In the genomic region with DNA sequence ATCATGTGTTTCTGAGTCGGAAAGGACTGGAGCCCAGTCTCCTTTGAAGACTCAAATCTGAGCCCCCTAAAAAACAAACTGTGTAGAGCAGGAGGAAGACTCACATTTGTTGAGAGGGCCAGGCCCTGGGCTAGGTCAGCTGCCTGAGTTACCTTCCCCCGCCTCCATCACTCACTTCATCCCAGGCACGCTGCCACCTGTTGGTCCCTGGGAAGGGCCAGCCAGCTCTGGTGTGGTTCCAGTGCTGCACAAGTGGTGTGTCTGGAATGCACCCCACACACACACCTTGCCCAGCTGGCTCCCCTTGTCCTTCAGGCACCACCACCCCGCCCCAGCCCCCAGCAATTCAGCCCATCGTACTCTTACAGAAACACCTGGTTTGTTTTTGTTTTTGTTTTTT, we compare ENCODE assay signal across 15 cellular contexts. TPM values are rescaled to one million over a fixed set of nuclear protein-coding genes. Genes with fewer than 3 reads are reported as not detected.
DNase-seq lines count a peak whose midpoint lies in the region; ATAC-seq, FAIRE-seq and TF ChIP-seq lines count a peak whose summit lies in the region.
"Had no signal": no experiment of that assay in that cellular context is flagged by ENCODE, and none has a peak within 500 bp of the region (broad histone marks: within the 10 kb centered on the region; RNA-seq: fewer than 3 reads in every experiment).

No MANE protein-coding gene starts in this region.

- intact Hi-C loops in right lobe of liver (cut with DNase I): no loop called here
- intact Hi-C loops in activated CD4-positive, alpha-beta T cell treated with anti-CD3 and anti-CD28 coated beads, Interleukin-2, amount 10 ng/mL, durations not matched to agents 24 days and 14 days (cut with micrococcal nuclease): no loop called here

- H3K27me3 ChIP-seq in H1 (replicated peaks in 1 of 4; ENCODE audit: control insufficient read depth in 3 of 4, extremely low read depth in 1 of 4, insufficient read depth in 3 of 4, low read length in 3 of 4) (no peaks in the 10 kb centered on the region), right lobe of liver (no peaks in the 10 kb centered on the region)

- no peak overlapping the region for H4K8ac ChIP-seq in H1 (ENCODE audit: extremely low read depth, insufficient read depth, low read length)

- no peak overlapping the region for H2BK15ac ChIP-seq in H1 (ENCODE audit: low read length)

- WGBS in H1 (ENCODE audit: extremely low coverage in 1 of 2, insufficient coverage in 1 of 2, insufficient read length in 1 of 2, insufficient replicate concordance in 2 of 2, low coverage in 1 of 2, low lambda C conversion rate in 2 of 2, missing lambda C conversion rate in 1 of 2), 2 experiments: 90% methylated on average over 5 of the region's 5 CpGs; no CpG with 5 or more reads in 1 of the 2 experiments
- WGBS in right lobe of liver (ENCODE audit: insufficient coverage, low coverage, low lambda C conversion rate, missing lambda C conversion rate): 71% methylated on average over 4 of the region's 5 CpGs

- ATAC-seq in right lobe of liver (peak; percentile 47 to 72 (median 66)), HG02981 (IDR thresholded peaks at IDR 0.05; ENCODE audit: unreplicated experiment) (no peak), omental fat pad (ENCODE audit: low FRiP score) (no peak), GM19351 (IDR thresholded peaks at IDR 0.05; ENCODE audit: unreplicated experiment) (no peak)

- H3K79me1 ChIP-seq in H1 (ENCODE audit: low read depth, low read length): no peaks in the 10 kb centered on the region; the same call in 1 of the 2 replicates

- no peaks in the 10 kb centered on the region for H3K27me3 Mint-ChIP-seq in activated CD4-positive, alpha-beta T cell treated with anti-CD3 and anti-CD28 coated beads, Interleukin-2, amount 10 ng/mL, durations not matched to agents 24 days and 14 days
- H3K27me3 Mint-ChIP-seq: memory B cell had no signal

- H3K36me3 ChIP-seq in H1 (ENCODE audit: control insufficient read depth in 2 of 4, insufficient read depth in 4 of 4, low read length in 3 of 4) (peaks cover 6 to 52% (median 16%) of the 10 kb centered on the region in 4 experiments; a peak in 6 of 8 replicates), right lobe of liver (peaks cover 0 to 30% (median 5%) of the 10 kb centered on the region in 4 donors)

- H3K9me3 Mint-ChIP-seq in activated CD4-positive, alpha-beta T cell treated with anti-CD3 and anti-CD28 coated beads, Interleukin-2, amount 10 ng/mL, durations not matched to agents 24 days and 14 days: no peaks in the 10 kb centered on the region
- H3K9me3 Mint-ChIP-seq: memory B cell had no signal

- H3K9me3 ChIP-seq in H1 (ENCODE audit: insufficient read depth in 2 of 2, low read depth in 1 of 2, low read length in 1 of 2) (no peaks in the 10 kb centered on the region), right lobe of liver (no peaks in the 10 kb centered on the region)

- TF ChIP-seq CTCF in H1 (IDR thresholded peaks at IDR 0.05; ENCODE audit: control extremely low read depth in 1 of 3, insufficient read depth in 1 of 3, low read depth in 1 of 3, low read length in 3 of 3): peak; percentile 17 to 66 (median 52); a peak in 3 of 4 replicates
- TF ChIP-seq CTCF in right lobe of liver (IDR thresholded peaks at IDR 0.05): peak in 2 of 4 donors; percentile 8 to 21
- no peak for TF ChIP-seq CTCF in omental fat pad (IDR thresholded peaks at IDR 0.05)

- H4K20me1 ChIP-seq in H1 (replicated peaks in 1 of 2; ENCODE audit: control insufficient read depth in 1 of 2, insufficient read depth in 2 of 2, low read length in 2 of 2): peaks cover 0 to 5% of the 10 kb centered on the region in 2 experiments

- no peak overlapping the region for H3K4me3 Mint-ChIP-seq in activated CD4-positive, alpha-beta T cell treated with anti-CD3 and anti-CD28 coated beads, Interleukin-2, amount 10 ng/mL, durations not matched to agents 24 days and 14 days
- H3K4me3 Mint-ChIP-seq: memory B cell had no signal

- POLR2A ChIA-PET in H1 (lab: Charles Lee; ENCODE audit: partially characterized antibody): interaction anchor here (1.4 kb wide), 1 partner anchor 7 kb away, joined by 5 read pairs; no protein-coding TSS in a partner anchor

- H3K23ac ChIP-seq in H1 (ENCODE audit: insufficient read length): no peak overlapping the region

- H4K5ac ChIP-seq in H1 (ENCODE audit: insufficient read length, low read depth, low read length): no peak overlapping the region

- TF ChIP-seq EP300 in H1 (IDR thresholded peaks at IDR 0.05; ENCODE audit: borderline replicate concordance in 1 of 2, low read depth in 2 of 2, low read length in 2 of 2): no peak

- H2AK5ac ChIP-seq in H1 (ENCODE audit: low read depth, low read length): no peak overlapping the region

- H3K4me1 ChIP-seq in H1 (replicated peaks in 1 of 4; ENCODE audit: control insufficient read depth in 3 of 4, insufficient read depth in 4 of 4, low read length in 3 of 4) (no peaks in the 10 kb centered on the region), right lobe of liver (peaks cover 0 to 47% (median 22%) of the 10 kb centered on the region in 4 donors)
- H3K4me1 ChIP-seq: parathyroid adenoma had no signal

- H4K91ac ChIP-seq in H1 (replicated peaks; ENCODE audit: insufficient read length, low read length): no peak overlapping the region

- H3K79me2 ChIP-seq in H1 (ENCODE audit: control insufficient read depth in 1 of 2, insufficient read depth in 2 of 2, low read length in 2 of 2): no peaks in the 10 kb centered on the region
- H3K79me2 ChIP-seq: parathyroid adenoma had no signal

- no peak overlapping the region for H2BK12ac ChIP-seq in H1 (ENCODE audit: low read depth, low read length)

- no peaks in the 10 kb centered on the region for H3K23me2 ChIP-seq in H1 (ENCODE audit: low read depth, low read length)

- peak; percentile 56 for DNase-seq in COLO668 (lab: John Stamatoyannopoulos, UW; ENCODE audit: unreplicated experiment)
- DNase-seq in NCI-H2029 treated with DMSO at 0.1 percent for 48 hours (lab: John Stamatoyannopoulos, UW): peak; percentile 51
- DNase-seq in H1 (ENCODE audit: low read depth in 1 of 2, low spot score in 2 of 2): no peak
- DNase-seq in right lobe of liver: peak; percentile 82 to 87 (median 83)
- no peak for DNase-seq in activated CD4-positive, alpha-beta T cell treated with anti-CD3 and anti-CD28 coated beads, Interleukin-2, amount 10 ng/mL, durations not matched to agents 24 days and 14 days
- DNase-seq in omental fat pad (ENCODE audit: low spot score): no peak
- DNase-seq: activated CD8-positive, alpha-beta memory T cell treated with anti-CD3 and anti-CD28 coated beads, Interleukin-2, amount 50 U/mL, for 48 hours; GF-D8; Kasumi-1; NCI-H2227 treated with DMSO at 0.1 percent for 48 hours had no signal

- no peak overlapping the region for H3K4me2 ChIP-seq in H1 (ENCODE audit: insufficient read depth in 1 of 2, low read depth in 2 of 2, low read length in 2 of 2)

- no peak overlapping the region for H3K4ac ChIP-seq in H1 (replicated peaks; ENCODE audit: insufficient read length, low read depth, low read length)

- no peaks in the 10 kb centered on the region for H3K4me1 Mint-ChIP-seq in activated CD4-positive, alpha-beta T cell treated with anti-CD3 and anti-CD28 coated beads, Interleukin-2, amount 10 ng/mL, durations not matched to agents 24 days and 14 days
- H3K4me1 Mint-ChIP-seq: memory B cell had no signal

- TF ChIP-seq POLR2A in H1 (IDR thresholded peaks at IDR 0.05; ENCODE audit: control extremely low read depth in 1 of 2, low read depth in 2 of 2, low read length in 2 of 2) (no peak), right lobe of liver (IDR thresholded peaks at IDR 0.05) (no peak)

- H3K27ac ChIP-seq in H1 (ENCODE audit: low read depth, low read length) (no peak overlapping the region), right lobe of liver (no peak overlapping the region)
- H3K27ac ChIP-seq: parathyroid adenoma had no signal

- FAIRE-seq in H1 (lab: Jason Lieb, UNC): no peak
- FAIRE-seq: frontal cortex had no signal

- no peak overlapping the region for H3K56ac ChIP-seq in H1 (replicated peaks; ENCODE audit: insufficient read length, low read depth, low read length)

- no peak overlapping the region for H2BK20ac ChIP-seq in H1 (ENCODE audit: low read length)

- H2BK5ac ChIP-seq in H1 (ENCODE audit: low read depth, low read length): no peak overlapping the region

- H3K9ac ChIP-seq in H1 (replicated peaks in 1 of 4; ENCODE audit: extremely low read depth in 1 of 4, low read depth in 3 of 4, low read length in 3 of 4): no peak overlapping the region
- H3K9ac ChIP-seq: parathyroid adenoma had no signal

- H2BK120ac ChIP-seq in H1 (replicated peaks; ENCODE audit: low read depth, low read length): no peak overlapping the region

- H3K27ac Mint-ChIP-seq in activated CD4-positive, alpha-beta T cell treated with anti-CD3 and anti-CD28 coated beads, Interleukin-2, amount 10 ng/mL, durations not matched to agents 24 days and 14 days: no peak overlapping the region
- H3K27ac Mint-ChIP-seq: memory B cell had no signal

- H2AFZ ChIP-seq in H1 (ENCODE audit: low read length): no peak overlapping the region
- H2AFZ ChIP-seq: parathyroid adenoma had no signal

- H3K36me3 Mint-ChIP-seq in activated CD4-positive, alpha-beta T cell treated with anti-CD3 and anti-CD28 coated beads, Interleukin-2, amount 10 ng/mL, durations not matched to agents 24 days and 14 days (ENCODE audit: low read depth): peaks cover 32% of the 10 kb centered on the region

- no peak overlapping the region for H3K18ac ChIP-seq in H1 (ENCODE audit: extremely low read depth, low read length)

- H3K4me3 ChIP-seq in H1 (ENCODE audit: extremely low read depth in 1 of 4, insufficient read depth in 2 of 4, low read depth in 3 of 4, low read length in 4 of 4): no peak overlapping the region
- no peak overlapping the region for H3K4me3 ChIP-seq in right lobe of liver

- H3K14ac ChIP-seq in H1 (ENCODE audit: insufficient read length): no peak overlapping the region

- peak; percentile 17 to 25; a peak in 2 of 4 replicates for TF ChIP-seq RAD21 in H1 (IDR thresholded peaks at IDR 0.05 in 1 of 2, conservative IDR thresholded peaks at IDR 0.05 in 1 of 2; ENCODE audit: low read depth in 2 of 2, low read length in 2 of 2)

- CTCF ChIA-PET in H1 (lab: Charles Lee; ENCODE audit: partially characterized antibody): interaction anchor here (0.6 to 8.0 kb wide), 10 partner anchors 17 to 715 kb away, joined by 3 to 68 read pairs (median 4); no protein-coding TSS in a partner anchor

RNA-seq across cellular contexts. Expression of a gene that starts 9.0 kb away (rescaled TPM):
- 15.7 and 17.0 TPM in 2 replicates for total RNA-seq in H1 (2021; fragmentation: NEBNext Ultra II Directional; extraction: Animal tissue kit (Norgen Biotek cat#: 25700))
- polyA plus RNA-seq in H1 (2011; rRNA removed): 20.9 and 21.5 TPM in 2 replicates
- 14.7 TPM for polyA plus RNA-seq in H1 (2011; cell fraction: cytosol; rRNA removed)
- 20.3 TPM for polyA plus RNA-seq in H1 (2011; cell fraction: nucleus; rRNA removed)
- polyA plus RNA-seq in H1 (2012, experiment 1 of 2): 13.6 to 17.0 TPM (median 14.5 TPM) in 4 replicates
- 12.2 TPM for polyA plus RNA-seq in H1 (2012, experiment 2 of 2)
- polyA plus RNA-seq in H1 (2013, experiment 1 of 2): 14.5 TPM
- 16.0 TPM for polyA plus RNA-seq in H1 (2013, experiment 2 of 2)
- 11.4 and 17.2 TPM in 2 replicates for polyA minus RNA-seq in H1 (2011; rRNA and poly(A)+ RNA removed)
- polyA minus RNA-seq in H1 (2011; cell fraction: cytosol; rRNA and poly(A)+ RNA removed): 5.5 TPM
- polyA minus RNA-seq in H1 (2011; cell fraction: nucleus; rRNA and poly(A)+ RNA removed): 14.6 TPM
- total RNA-seq in right lobe of liver: 10 to 100 TPM; 14.2 to 60.0 (median 37.6) TPM
- 20.7 and 21.5 TPM in 2 replicates for total RNA-seq in activated CD4-positive, alpha-beta T cell treated with anti-CD3 and anti-CD28 coated beads, Interleukin-2, amount 10 ng/mL, durations not matched to agents 24 days and 14 days
- total RNA-seq in omental fat pad: 10 to 100 TPM in 2 of 4 donors, 1 to 10 TPM in 2; 7.1 to 12.0 (median 9.9) TPM

RNA-seq across cellular contexts. Expression of a gene that starts 9.3 kb away (rescaled TPM):
- total RNA-seq in H1 (2021; fragmentation: NEBNext Ultra II Directional; extraction: Animal tissue kit (Norgen Biotek cat#: 25700)): 17.1 and 18.5 TPM in 2 replicates
- 12.9 and 14.5 TPM in 2 replicates for polyA plus RNA-seq in H1 (2011; rRNA removed)
- polyA plus RNA-seq in H1 (2011; cell fraction: cytosol; rRNA removed): 15.4 TPM
- polyA plus RNA-seq in H1 (2011; cell fraction: nucleus; rRNA removed): 14.1 TPM
- polyA plus RNA-seq in H1 (2012, experiment 1 of 2): 19.3 to 22.5 TPM (median 21.5 TPM) in 4 replicates
- polyA plus RNA-seq in H1 (2012, experiment 2 of 2): 24.4 TPM
- polyA plus RNA-seq in H1 (2013, experiment 1 of 2): 13.2 TPM
- 14.4 TPM for polyA plus RNA-seq in H1 (2013, experiment 2 of 2)
- polyA minus RNA-seq in H1 (2011; rRNA and poly(A)+ RNA removed): 11.6 and 14.7 TPM in 2 replicates
- 11.4 TPM for polyA minus RNA-seq in H1 (2011; cell fraction: cytosol; rRNA and poly(A)+ RNA removed)
- polyA minus RNA-seq in H1 (2011; cell fraction: nucleus; rRNA and poly(A)+ RNA removed): 16.3 TPM
- total RNA-seq in right lobe of liver: 10 to 100 TPM; 42.6 to 99.8 (median 65.2) TPM
- total RNA-seq in activated CD4-positive, alpha-beta T cell treated with anti-CD3 and anti-CD28 coated beads, Interleukin-2, amount 10 ng/mL, durations not matched to agents 24 days and 14 days: 44.3 and 45.8 TPM in 2 replicates
- 10 to 100 TPM; 20.2 to 38.0 (median 29.1) TPM for total RNA-seq in omental fat pad

Comparison
In these comparisons a context has a peak if more than half of its experiments do, and no peak if none do; other contexts are left out.
1. DNase-seq: peak in COLO668 (single experiment), NCI-H2029 treated with DMSO at 0.1 percent for 48 hours (single experiment) and right lobe of liver (3 of 3); none in H1 (0 of 2), activated CD4-positive, alpha-beta T cell treated with anti-CD3 and anti-CD28 coated beads, Interleukin-2, amount 10 ng/mL, durations not matched to agents 24 days and 14 days (single experiment) and omental fat pad (single experiment).
2. CTCF ChIP-seq: peak in H1 (3 of 3); none in omental fat pad (0 of 3).
3. ATAC-seq: peak in right lobe of liver (4 of 4); none in HG02981 (single experiment), omental fat pad (single experiment) and GM19351 (single experiment).